Comparison of ENCODE assay signal across 26 cellular contexts in the genomic region with DNA sequence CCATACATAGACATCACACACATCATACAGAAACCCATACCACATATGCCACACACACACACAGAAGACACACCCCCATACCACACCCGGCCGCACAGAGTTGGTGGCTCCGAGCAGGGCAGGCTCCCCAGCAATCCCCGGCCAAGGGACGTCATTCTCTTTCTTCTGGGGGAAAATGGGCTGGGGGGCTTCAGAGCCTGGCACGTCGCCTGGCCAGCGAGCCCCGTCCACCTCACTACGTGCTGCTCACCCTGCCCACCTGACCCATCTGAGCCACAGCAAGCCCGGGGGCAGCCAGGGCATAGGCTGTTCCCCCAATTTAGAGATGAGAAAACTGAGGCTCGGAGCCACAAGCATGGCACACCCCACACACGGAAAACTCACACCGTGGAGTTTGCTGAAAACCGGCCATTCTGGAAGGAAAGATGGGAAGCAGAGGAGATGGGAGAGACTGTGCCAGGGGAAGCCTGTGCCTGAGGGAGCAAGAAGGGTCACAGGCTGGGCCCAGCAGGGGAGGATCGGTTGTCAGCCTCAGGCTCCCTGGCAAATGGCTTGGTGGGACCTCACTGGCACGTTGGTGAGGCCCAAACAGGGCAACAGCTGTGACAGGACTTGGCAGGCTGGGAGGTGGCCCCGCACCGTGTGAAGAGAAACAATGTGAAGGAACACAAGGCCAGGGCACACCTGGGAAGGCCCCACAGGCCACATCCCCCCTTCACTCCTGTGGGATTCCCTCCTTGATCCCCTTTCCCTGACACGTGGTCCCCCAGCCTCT.
"Had no signal": no experiment of that assay in that cellular context is flagged by ENCODE, and none has a peak within 500 bp of the region (broad histone marks: within the 10 kb centered on the region; RNA-seq: fewer than 3 reads in every experiment).

No MANE protein-coding gene starts in this region.

- H3K27me3 ChIP-seq: ascending aorta, brain microvascular endothelial cell, neural progenitor cell, testis had no signal

- DNase-seq: activated B cell treated with CpG ODN at 0.5 μM for 24 hours; activated CD4-positive, alpha-beta T cell treated with anti-CD3 and anti-CD28 coated beads for 4 hours; activated CD4-positive, alpha-beta T cell treated with anti-CD3 and anti-CD28 coated beads, Interleukin-2, amount 50 U/mL, for 48 hours; activated gamma-delta T cell; activated T-cell treated with anti-CD3 and anti-CD28 coated beads, Interleukin-2, amount 50 U/mL, for 48 hours; brain microvascular endothelial cell; central memory CD4-positive, alpha-beta T cell; effector memory CD8-positive, alpha-beta T cell; heart left ventricle; islet precursor cell; left cardiac atrium; naive thymus-derived CD4-positive, alpha-beta T cell; retina; stimulated activated CD4-positive, alpha-beta T cell treated with anti-CD3 and anti-CD28 coated beads, Interleukin-4, amount 100 ng/mL, for 1 hour; stimulated activated naive CD4-positive, alpha-beta T cell; T1000; testis had no signal

- H2AFZ ChIP-seq: neural progenitor cell had no signal

- H3K9me3 Mint-ChIP-seq: activated B cell treated with CpG ODN at 0.5 μM for 24 hours; activated naive CD4-positive, alpha-beta T cell treated with anti-CD3 and anti-CD28 coated beads, Interleukin-2, amount 50 U/mL, for 72 hours; effector memory CD8-positive, alpha-beta T cell; T-helper 1 cell treated with Interleukin-12 subunit alpha and Interleukin-12 subunit beta and Interleukin-4 antibody, amounts not matched to agents 30 μg/mL and 1 μg/mL, for 36 hours; type B pancreatic cell had no signal

- H3K27ac ChIP-seq: ascending aorta, brain microvascular endothelial cell, heart left ventricle, testis had no signal

- H3K4me1 ChIP-seq: ascending aorta, heart left ventricle, testis had no signal

- H3K36me3 Mint-ChIP-seq: activated naive CD4-positive, alpha-beta T cell treated with anti-CD3 and anti-CD28 coated beads, Interleukin-2, amount 50 U/mL, for 72 hours; naive thymus-derived CD4-positive, alpha-beta T cell; neural progenitor cell; type B pancreatic cell had no signal

- H3K4me2 ChIP-seq: neural progenitor cell had no signal

- H3K36me3 ChIP-seq: ascending aorta, brain microvascular endothelial cell, heart left ventricle, neural progenitor cell had no signal

- H3K9ac ChIP-seq: neural progenitor cell had no signal

- H3K4me3 ChIP-seq: ascending aorta, heart left ventricle, neural progenitor cell, testis had no signal

- FAIRE-seq: colon, endothelial cell of umbilical vein had no signal

- H3K4me1 Mint-ChIP-seq: activated B cell treated with CpG ODN at 0.5 μM for 24 hours; naive thymus-derived CD4-positive, alpha-beta T cell had no signal

- ATAC-seq: activated naive CD4-positive, alpha-beta T cell treated with anti-CD3 and anti-CD28 coated beads, Interleukin-2, amount 50 U/mL, for 72 hours; effector memory CD8-positive, alpha-beta T cell; esophagus mucosa; heart left ventricle; left cardiac atrium; naive thymus-derived CD4-positive, alpha-beta T cell had no signal

- H3K27ac Mint-ChIP-seq: activated B cell treated with CpG ODN at 0.5 μM for 24 hours; activated naive CD4-positive, alpha-beta T cell treated with anti-CD3 and anti-CD28 coated beads, Interleukin-2, amount 50 U/mL, for 72 hours; effector memory CD8-positive, alpha-beta T cell; naive thymus-derived CD4-positive, alpha-beta T cell; neural progenitor cell; progenitor cell of endocrine pancreas; T-helper 1 cell treated with Interleukin-12 subunit alpha and Interleukin-12 subunit beta and Interleukin-4 antibody, amounts not matched to agents 30 μg/mL and 1 μg/mL, for 36 hours; type B pancreatic cell had no signal

- H3K9me3 ChIP-seq: ascending aorta, heart left ventricle, testis had no signal

- H3K27me3 Mint-ChIP-seq: activated B cell treated with CpG ODN at 0.5 μM for 24 hours; effector memory CD8-positive, alpha-beta T cell had no signal

- H3K4me3 Mint-ChIP-seq: activated B cell treated with CpG ODN at 0.5 μM for 24 hours; effector memory CD8-positive, alpha-beta T cell; naive thymus-derived CD4-positive, alpha-beta T cell; neural progenitor cell; T-helper 1 cell treated with Interleukin-12 subunit alpha and Interleukin-12 subunit beta and Interleukin-4 antibody, amounts not matched to agents 30 μg/mL and 1 μg/mL, for 36 hours; type B pancreatic cell had no signal
